Comparison of ENCODE assay signal across 1 cellular context in genomic region chr2:197577446-197577845, GRCh38.
TF ChIP-seq lines count a peak whose summit lies in the region.

No MANE protein-coding gene starts in this region.

TF ChIP-seq in GM23338, 12 proteins besides CTCF, POLR2A, EP300 and RAD21 (continued from another document):
- TF ChIP-seq, protein P1, sequence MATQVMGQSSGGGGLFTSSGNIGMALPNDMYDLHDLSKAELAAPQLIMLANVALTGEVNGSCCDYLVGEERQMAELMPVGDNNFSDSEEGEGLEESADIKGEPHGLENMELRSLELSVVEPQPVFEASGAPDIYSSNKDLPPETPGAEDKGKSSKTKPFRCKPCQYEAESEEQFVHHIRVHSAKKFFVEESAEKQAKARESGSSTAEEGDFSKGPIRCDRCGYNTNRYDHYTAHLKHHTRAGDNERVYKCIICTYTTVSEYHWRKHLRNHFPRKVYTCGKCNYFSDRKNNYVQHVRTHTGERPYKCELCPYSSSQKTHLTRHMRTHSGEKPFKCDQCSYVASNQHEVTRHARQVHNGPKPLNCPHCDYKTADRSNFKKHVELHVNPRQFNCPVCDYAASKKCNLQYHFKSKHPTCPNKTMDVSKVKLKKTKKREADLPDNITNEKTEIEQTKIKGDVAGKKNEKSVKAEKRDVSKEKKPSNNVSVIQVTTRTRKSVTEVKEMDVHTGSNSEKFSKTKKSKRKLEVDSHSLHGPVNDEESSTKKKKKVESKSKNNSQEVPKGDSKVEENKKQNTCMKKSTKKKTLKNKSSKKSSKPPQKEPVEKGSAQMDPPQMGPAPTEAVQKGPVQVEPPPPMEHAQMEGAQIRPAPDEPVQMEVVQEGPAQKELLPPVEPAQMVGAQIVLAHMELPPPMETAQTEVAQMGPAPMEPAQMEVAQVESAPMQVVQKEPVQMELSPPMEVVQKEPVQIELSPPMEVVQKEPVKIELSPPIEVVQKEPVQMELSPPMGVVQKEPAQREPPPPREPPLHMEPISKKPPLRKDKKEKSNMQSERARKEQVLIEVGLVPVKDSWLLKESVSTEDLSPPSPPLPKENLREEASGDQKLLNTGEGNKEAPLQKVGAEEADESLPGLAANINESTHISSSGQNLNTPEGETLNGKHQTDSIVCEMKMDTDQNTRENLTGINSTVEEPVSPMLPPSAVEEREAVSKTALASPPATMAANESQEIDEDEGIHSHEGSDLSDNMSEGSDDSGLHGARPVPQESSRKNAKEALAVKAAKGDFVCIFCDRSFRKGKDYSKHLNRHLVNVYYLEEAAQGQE (IDR thresholded peaks at IDR 0.05; ENCODE audit: unreplicated experiment) = no peak
- no peak for TF ChIP-seq POLR2AphosphoS5 (IDR thresholded peaks at IDR 0.05; ENCODE audit: low read depth)
- no peak for TF ChIP-seq ETS1 (IDR thresholded peaks at IDR 0.05)
- no peak for TF ChIP-seq EZH2 (IDR thresholded peaks at IDR 0.05; ENCODE audit: low read depth, unreplicated experiment)
- no peak for TF ChIP-seq ZNF331 (CRISPR knock-in tag; IDR thresholded peaks at IDR 0.05; ENCODE audit: low read depth)
- TF ChIP-seq JUNB (IDR thresholded peaks at IDR 0.05; ENCODE audit: unreplicated experiment) = no peak
- no peak for TF ChIP-seq NANOG (IDR thresholded peaks at IDR 0.05; ENCODE audit: borderline replicate concordance)
